26 cellular contexts compared by ENCODE assay signal in the genomic region with DNA sequence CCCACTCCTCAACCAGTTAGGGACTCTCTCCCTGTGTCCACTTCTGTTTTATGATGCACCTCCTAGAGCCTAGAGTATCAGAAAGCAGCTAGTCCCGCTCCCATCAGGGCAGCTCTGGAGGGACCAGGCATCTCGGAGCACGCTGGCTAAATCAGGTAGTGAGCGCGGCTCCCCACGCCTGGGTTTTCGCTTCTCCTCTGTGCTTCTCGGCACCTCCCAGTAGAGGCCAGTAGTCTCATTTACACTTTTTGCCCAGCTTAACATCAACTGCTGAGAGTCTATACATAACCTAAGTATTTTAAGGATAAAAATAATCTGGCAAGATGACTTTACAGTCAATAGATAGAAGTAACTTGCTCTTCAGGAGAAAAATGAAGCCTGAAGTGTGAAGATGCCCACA.
"Had no signal": no experiment of that assay in that cellular context is flagged by ENCODE, and none has a peak within 500 bp of the region (broad histone marks: within the 10 kb centered on the region; RNA-seq: fewer than 3 reads in every experiment).

No MANE protein-coding gene starts in this region.

- H3K79me2 ChIP-seq: hepatocyte had no signal

- H3K36me3 ChIP-seq: colonic mucosa, esophagus muscularis mucosa, gastroesophageal sphincter, heart left ventricle, prostate gland, sigmoid colon, thoracic aorta, tibial nerve, upper lobe of left lung had no signal

- H3K9me3 ChIP-seq: colonic mucosa, esophagus muscularis mucosa, gastroesophageal sphincter, heart left ventricle, mucosa of descending colon, prostate gland, sigmoid colon, thoracic aorta, tibial nerve, upper lobe of left lung had no signal

- H3K27ac ChIP-seq: colonic mucosa, esophagus muscularis mucosa, foreskin keratinocyte, gastroesophageal sphincter, heart left ventricle, hepatocyte, prostate gland, sigmoid colon, thoracic aorta, tibial nerve, upper lobe of left lung had no signal

- ATAC-seq: foreskin keratinocyte; gastroesophageal sphincter; heart left ventricle; left colon; mucosa of descending colon; natural killer cell treated with Interleukin-12 subunit alpha and Interleukin-12 subunit beta and Interleukin-15 and Interleukin-18, amount 100 ng/mL, for 72 hours; right cardiac atrium; stimulated activated naive B cell treated with anti-CD40 and anti-IgM and Interleukin-4, amounts not matched to agents 10 μg/mL and 1 μg/mL and 100 μg/mL, for 72 hours had no signal

- DNase-seq: colonic mucosa; effector CD8-positive, alpha-beta T cell; foreskin keratinocyte; heart left ventricle; immature natural killer cell; islet precursor cell; kidney glomerular epithelial cell; left colon; mucosa of descending colon; naive B cell; right cardiac atrium; sigmoid colon; stimulated activated CD4-positive, alpha-beta T cell treated with anti-CD3 and anti-CD28 coated beads, Interleukin-2, amount 100 ng/mL, for 24 hours; stimulated activated CD4-positive, alpha-beta T cell treated with anti-CD3 and anti-CD28 coated beads, Interleukin-4, amount 100 ng/mL, for 24 hours; stimulated activated naive B cell treated with anti-CD40 and anti-IgM and Interleukin-4, amounts not matched to agents 10 μg/mL and 1 μg/mL and 100 μg/mL, for 72 hours had no signal

- H3K4me3 ChIP-seq: colonic mucosa, esophagus muscularis mucosa, gastroesophageal sphincter, heart left ventricle, hepatocyte, lung, mucosa of descending colon, prostate gland, sigmoid colon, thoracic aorta, tibial nerve, upper lobe of left lung had no signal

- H2AFZ ChIP-seq: hepatocyte had no signal

- H3K4me2 ChIP-seq: hepatocyte had no signal

- FAIRE-seq: endothelial cell of umbilical vein, urothelium cell line had no signal

- H3K4me1 ChIP-seq: colonic mucosa, foreskin keratinocyte, gastroesophageal sphincter, heart left ventricle, prostate gland, sigmoid colon, tibial nerve, upper lobe of left lung had no signal

- H3K27me3 ChIP-seq: colonic mucosa, foreskin keratinocyte, upper lobe of left lung had no signal
